In genomic region chr2:158723921-158724802, GRCh38 we compare ENCODE assay signal across 10 cellular contexts.
DNase-seq lines count a peak whose midpoint lies in the region; ATAC-seq, FAIRE-seq and TF ChIP-seq lines count a peak whose summit lies in the region.
"Had no signal": no experiment of that assay in that cellular context is flagged by ENCODE, and none has a peak within 500 bp of the region (broad histone marks: within the 10 kb centered on the region; RNA-seq: fewer than 3 reads in every experiment).

No MANE protein-coding gene starts in this region.

- H3K27me3 Mint-ChIP-seq in GM23338 (ENCODE audit: insufficient read depth, low read depth, poor library complexity) = peaks cover 7% of the 10 kb centered on the region
- H3K27me3 Mint-ChIP-seq: activated B cell treated with CpG ODN at 0.5 μM for 24 hours had no signal

- dilution Hi-C loops in endothelial cell of umbilical vein (cut with MboI; ENCODE audit: extremely low pct_ligation_motif_present, low sequenced_read_pairs) = no loop called here

- DNase-seq in GM23338 (ENCODE audit: low spot score) (peak; percentile 75), NCI-H345 (lab: John Stamatoyannopoulos, UW) (peak; percentile 80), endothelial cell of umbilical vein (ENCODE audit: low read depth, low spot score) (no peak), retinal pigment epithelial cell (ENCODE audit: low read depth) (no peak), HK-2 (ENCODE audit: unreplicated experiment) (no peak), frontal cortex (ENCODE audit: low spot score in 2 of 2) (no peak)
- DNase-seq in NK-92 treated with Interleukin-12 subunit alpha and Interleukin-12 subunit beta, amount 100 ng/mL, for 24 hours (lab: John Stamatoyannopoulos, UW) = no peak
- DNase-seq: activated B cell treated with CpG ODN at 0.5 μM for 24 hours had no signal

- no peak overlapping the region for H3K4me3 ChIP-seq in GM23338
- H3K4me3 ChIP-seq in endothelial cell of umbilical vein (replicated peaks in 1 of 3; ENCODE audit: insufficient read depth in 1 of 3, low read depth in 1 of 3, low read length in 3 of 3) = no peak overlapping the region
- no peak overlapping the region for H3K4me3 ChIP-seq in retinal pigment epithelial cell (ENCODE audit: low read length)

- ATAC-seq in GM23338 (peak; percentile 90), GM19035 (IDR thresholded peaks at IDR 0.05; ENCODE audit: unreplicated experiment) (no peak)

- peaks cover 9% of the 10 kb centered on the region; the same call in 2 of the 3 replicates for H3K4me1 Mint-ChIP-seq in GM23338
- H3K4me1 Mint-ChIP-seq: activated B cell treated with CpG ODN at 0.5 μM for 24 hours had no signal

- no peaks in the 10 kb centered on the region for H3K9me3 Mint-ChIP-seq in GM23338
- H3K9me3 Mint-ChIP-seq: activated B cell treated with CpG ODN at 0.5 μM for 24 hours had no signal

- H3K79me2 ChIP-seq in GM23338 (replicated peaks; ENCODE audit: insufficient read depth) = no peaks in the 10 kb centered on the region
- no peaks in the 10 kb centered on the region for H3K79me2 ChIP-seq in endothelial cell of umbilical vein (ENCODE audit: control insufficient read depth, insufficient read depth, low read length)

- intact Hi-C loops in endothelial cell of umbilical vein (cut with micrococcal nuclease) = no loop called here

- H3K9me3 ChIP-seq in endothelial cell of umbilical vein (replicated peaks; ENCODE audit: control insufficient read depth, insufficient read depth, low read length) = no peaks in the 10 kb centered on the region

- no peaks in the 10 kb centered on the region for H3K9me1 ChIP-seq in endothelial cell of umbilical vein (replicated peaks; ENCODE audit: control insufficient read depth, extremely low read depth, insufficient read depth, low read length)

- no TSS peak for BruUV-seq in endothelial cell of umbilical vein (replicated peaks; lab: Mats Ljungman, UMichigan)

- CTCF ChIA-PET in endothelial cell of umbilical vein (lab: Charles Lee) = interaction anchor here (1.0 to 1.5 kb wide), 5 partner anchors 9 to 35 kb away, joined by 3 to 4 read pairs (median 3); no protein-coding TSS in a partner anchor

- POLR2A ChIA-PET in endothelial cell of umbilical vein (lab: Charles Lee) = interaction anchor here (0.7 kb wide), 1 partner anchor 12 kb away, joined by 3 read pairs; no protein-coding TSS in a partner anchor

- H3K9me2 ChIP-seq in GM23338 (ENCODE audit: insufficient read depth) = no peaks in the 10 kb centered on the region; the same call in 1 of the 2 replicates

- no peaks in the 10 kb centered on the region for H3K36me3 Mint-ChIP-seq in GM23338 (ENCODE audit: low read depth)

- peak; percentile 67 to 82 for TF ChIP-seq CTCF in GM23338 (conservative IDR thresholded peaks at IDR 0.05; ENCODE audit: low read depth in 2 of 2)
- peak; percentile 15 to 25 for TF ChIP-seq CTCF in endothelial cell of umbilical vein (IDR thresholded peaks at IDR 0.05; ENCODE audit: extremely low read depth in 1 of 2, insufficient read depth in 1 of 2, low read depth in 1 of 2, low read length in 2 of 2)
- TF ChIP-seq CTCF in retinal pigment epithelial cell (conservative IDR thresholded peaks at IDR 0.05; ENCODE audit: low read depth, low read length) = peak; percentile 44

- FAIRE-seq in endothelial cell of umbilical vein (lab: Jason Lieb, UNC) (no peak), frontal cortex (lab: Jason Lieb, UNC) (no peak)
- FAIRE-seq: islet of Langerhans had no signal

- no peak overlapping the region for H3K27ac ChIP-seq in GM23338 (ENCODE audit: low read depth)
- H3K27ac ChIP-seq in endothelial cell of umbilical vein (ENCODE audit: insufficient read depth, low read depth, low read length) = no peak overlapping the region

- no peak overlapping the region for H3K9ac ChIP-seq in endothelial cell of umbilical vein (replicated peaks; ENCODE audit: extremely low read depth, insufficient read depth, low read length)

- H4K20me1 ChIP-seq in GM23338 (replicated peaks; ENCODE audit: insufficient read depth) (no peaks in the 10 kb centered on the region), endothelial cell of umbilical vein (replicated peaks; ENCODE audit: control insufficient read depth, extremely low read depth, insufficient read depth, low read length) (no peaks in the 10 kb centered on the region)

- H3K27me3 ChIP-seq in GM23338 (ENCODE audit: insufficient read depth) (no peaks in the 10 kb centered on the region), endothelial cell of umbilical vein (ENCODE audit: control insufficient read depth in 2 of 2, insufficient read depth in 2 of 2, low read length in 2 of 2) (no peaks in the 10 kb centered on the region)

- H3K4me3 Mint-ChIP-seq in GM23338 = no peak overlapping the region
- H3K4me3 Mint-ChIP-seq: activated B cell treated with CpG ODN at 0.5 μM for 24 hours had no signal

- no peaks in the 10 kb centered on the region for H3F3A ChIP-seq in GM23338 (replicated peaks; ENCODE audit: low read depth)

- H3K4me1 ChIP-seq in GM23338 (ENCODE audit: insufficient read depth) (no peaks in the 10 kb centered on the region), endothelial cell of umbilical vein (ENCODE audit: control insufficient read depth, extremely low read depth, insufficient read depth, low read length) (no peaks in the 10 kb centered on the region)

- H2AFZ ChIP-seq in GM23338 (peak overlapping the region; percentile 87), endothelial cell of umbilical vein (ENCODE audit: low read depth, low read length) (no peak overlapping the region)

- H3K4me2 ChIP-seq in GM23338 (no peak overlapping the region), endothelial cell of umbilical vein (ENCODE audit: insufficient read depth, low read length) (no peak overlapping the region)

- H3K27ac Mint-ChIP-seq in GM23338 = no peak overlapping the region
- H3K27ac Mint-ChIP-seq: activated B cell treated with CpG ODN at 0.5 μM for 24 hours had no signal

- H3K36me3 ChIP-seq in GM23338 (ENCODE audit: insufficient read depth) = no peaks in the 10 kb centered on the region
- no peaks in the 10 kb centered on the region for H3K36me3 ChIP-seq in endothelial cell of umbilical vein (ENCODE audit: control insufficient read depth in 2 of 2, extremely low read depth in 1 of 2, insufficient read depth in 2 of 2, low read length in 2 of 2)

- no peak for TF ChIP-seq POLR2A in endothelial cell of umbilical vein (IDR thresholded peaks at IDR 0.05; ENCODE audit: low read depth, low read length)

TF ChIP-seq in GM23338, 12 proteins besides CTCF, POLR2A, EP300 and RAD21 (continues in another document):
- no peak for TF ChIP-seq STAT1 (IDR thresholded peaks at IDR 0.05; ENCODE audit: unreplicated experiment)
- no peak for TF ChIP-seq ZNF331 (CRISPR knock-in tag; IDR thresholded peaks at IDR 0.05; ENCODE audit: low read depth)
- TF ChIP-seq EZH2 (IDR thresholded peaks at IDR 0.05; ENCODE audit: low read depth, unreplicated experiment) = no peak
- TF ChIP-seq NANOG (IDR thresholded peaks at IDR 0.05; ENCODE audit: borderline replicate concordance) = no peak
- no peak for TF ChIP-seq EZH2phosphoT487 (IDR thresholded peaks at IDR 0.05; ENCODE audit: unreplicated experiment)
- TF ChIP-seq POLR2AphosphoS5 (IDR thresholded peaks at IDR 0.05; ENCODE audit: low read depth) = no peak
- TF ChIP-seq, protein P1, sequence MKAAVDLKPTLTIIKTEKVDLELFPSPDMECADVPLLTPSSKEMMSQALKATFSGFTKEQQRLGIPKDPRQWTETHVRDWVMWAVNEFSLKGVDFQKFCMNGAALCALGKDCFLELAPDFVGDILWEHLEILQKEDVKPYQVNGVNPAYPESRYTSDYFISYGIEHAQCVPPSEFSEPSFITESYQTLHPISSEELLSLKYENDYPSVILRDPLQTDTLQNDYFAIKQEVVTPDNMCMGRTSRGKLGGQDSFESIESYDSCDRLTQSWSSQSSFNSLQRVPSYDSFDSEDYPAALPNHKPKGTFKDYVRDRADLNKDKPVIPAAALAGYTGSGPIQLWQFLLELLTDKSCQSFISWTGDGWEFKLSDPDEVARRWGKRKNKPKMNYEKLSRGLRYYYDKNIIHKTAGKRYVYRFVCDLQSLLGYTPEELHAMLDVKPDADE (IDR thresholded peaks at IDR 0.05) = no peak
- TF ChIP-seq JUNB (IDR thresholded peaks at IDR 0.05; ENCODE audit: unreplicated experiment) = no peak

TF ChIP-seq in endothelial cell of umbilical vein, 7 proteins besides CTCF, POLR2A, EP300 and RAD21:
- TF ChIP-seq FOS (IDR thresholded peaks at IDR 0.05; ENCODE audit: borderline replicate concordance, insufficient read depth, low read length) (no peak), JUN (IDR thresholded peaks at IDR 0.05; ENCODE audit: borderline replicate concordance, insufficient read depth, insufficient read length, low read depth) (no peak), MYC (IDR thresholded peaks at IDR 0.05; ENCODE audit: low read depth, low read length) (no peak), GATA2 (IDR thresholded peaks at IDR 0.05; ENCODE audit: insufficient read depth, insufficient read length, low read depth, low read length) (no peak), EZH2 (IDR thresholded peaks at IDR 0.05; ENCODE audit: borderline replicate concordance, low read depth, low read length, severe bottlenecking) (no peak), POLR2AphosphoS5 (IDR thresholded peaks at IDR 0.05; ENCODE audit: insufficient read depth, low read depth, low read length) (no peak)
- TF ChIP-seq, protein P2, sequence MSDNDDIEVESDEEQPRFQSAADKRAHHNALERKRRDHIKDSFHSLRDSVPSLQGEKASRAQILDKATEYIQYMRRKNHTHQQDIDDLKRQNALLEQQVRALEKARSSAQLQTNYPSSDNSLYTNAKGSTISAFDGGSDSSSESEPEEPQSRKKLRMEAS (IDR thresholded peaks at IDR 0.05; ENCODE audit: insufficient read depth, insufficient read length) = no peak

Comparison
In these comparisons a context has a peak if more than half of its experiments do, and no peak if none do; other contexts are left out.
1. DNase-seq: peak in GM23338 (single experiment) and NCI-H345 (single experiment); none in endothelial cell of umbilical vein (single experiment), retinal pigment epithelial cell (single experiment), HK-2 (single experiment), frontal cortex (0 of 2) and NK-92 treated with Interleukin-12 subunit alpha and Interleukin-12 subunit beta, amount 100 ng/mL, for 24 hours (single experiment).
2. CTCF ChIP-seq: peak in every context shown above with its lines; median percentile 74 in GM23338; 44 in retinal pigment epithelial cell; 20 in endothelial cell of umbilical vein.